9 cellular contexts compared by ENCODE assay signal in the genomic region with DNA sequence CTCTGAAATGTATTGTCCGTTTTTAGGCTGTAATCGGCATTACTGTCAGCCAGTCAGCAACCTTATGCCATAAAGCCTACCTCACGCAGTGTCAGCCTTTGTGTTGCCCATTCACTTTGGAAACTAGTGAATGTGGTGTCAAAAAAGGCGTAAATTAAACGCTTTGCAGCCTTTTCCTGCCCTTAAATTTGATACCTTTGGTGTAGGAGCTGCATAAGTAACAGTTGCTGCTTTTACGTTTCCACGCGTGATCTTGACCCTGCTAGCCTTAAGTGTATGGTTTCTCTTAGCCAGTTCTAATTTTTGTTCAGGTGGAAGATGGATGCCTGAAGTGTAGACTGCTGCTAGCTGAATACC.
DNase-seq lines count a peak whose midpoint lies in the region; ATAC-seq and TF ChIP-seq lines count a peak whose summit lies in the region.
"Had no signal": no experiment of that assay in that cellular context is flagged by ENCODE, and none has a peak within 500 bp of the region (broad histone marks: within the 10 kb centered on the region; RNA-seq: fewer than 3 reads in every experiment).

No MANE protein-coding gene starts in this region.

- H3K4me1 ChIP-seq in left lung (peaks cover 15 to 25% of the 10 kb centered on the region in 2 donors), tibial artery (peaks cover 0 to 21% (median 17%) of the 10 kb centered on the region in 4 donors)

- POLR2A ChIA-PET in activated CD4-positive, alpha-beta T cell treated with anti-CD3 and anti-CD28 coated beads, Interleukin-2, amount 10 ng/mL, durations not matched to agents 7 days and 5 days (lab: Charles Lee), result no interaction called here

- H3K9me3 Mint-ChIP-seq in activated CD4-positive, alpha-beta T cell treated with anti-CD3 and anti-CD28 coated beads, Interleukin-2, amount 10 ng/mL, durations not matched to agents 7 days and 5 days, result no peaks in the 10 kb centered on the region
- H3K9me3 Mint-ChIP-seq in activated naive CD8-positive, alpha-beta T cell treated with anti-CD3 and anti-CD28 coated beads, Interleukin-2, amount 50 U/mL, for 24 hours, result peaks cover 9% of the 10 kb centered on the region

- DNase-seq in activated CD4-positive, alpha-beta T cell treated with anti-CD3 and anti-CD28 coated beads, Interleukin-2, amount 10 ng/mL, durations not matched to agents 7 days and 5 days, result no peak
- no peak for DNase-seq in activated CD4-positive, alpha-beta T cell treated with anti-CD3 and anti-CD28 coated beads for 4 hours
- DNase-seq in activated naive CD8-positive, alpha-beta T cell treated with anti-CD3 and anti-CD28 coated beads, Interleukin-2, amount 50 U/mL, for 24 hours, result no peak
- DNase-seq in left lung, result no peak
- no peak for DNase-seq in tibial artery
- no peak for DNase-seq in T1000 (lab: John Stamatoyannopoulos, UW)
- DNase-seq: stimulated activated CD4-positive, alpha-beta T cell treated with anti-CD3 and anti-CD28 coated beads, Interleukin-15, amount 100 ng/mL, for 24 hours had no signal

- peaks cover 31% of the 10 kb centered on the region for H3K36me3 Mint-ChIP-seq in activated CD4-positive, alpha-beta T cell treated with anti-CD3 and anti-CD28 coated beads, Interleukin-2, amount 10 ng/mL, durations not matched to agents 7 days and 5 days (ENCODE audit: low read depth)
- peaks cover 51% of the 10 kb centered on the region for H3K36me3 Mint-ChIP-seq in activated naive CD8-positive, alpha-beta T cell treated with anti-CD3 and anti-CD28 coated beads, Interleukin-2, amount 50 U/mL, for 24 hours (ENCODE audit: low read depth)

- TF ChIP-seq CTCF in left lung (IDR thresholded peaks at IDR 0.05) (no peak), tibial artery (IDR thresholded peaks at IDR 0.05) (no peak)

- H3K27ac ChIP-seq in left lung (peak overlapping the region in 1 of 2 donors; percentile 79), tibial artery (peak overlapping the region; percentile 82 to 88)

- peak overlapping the region; percentile 90 for H3K4me3 Mint-ChIP-seq in activated CD4-positive, alpha-beta T cell treated with anti-CD3 and anti-CD28 coated beads, Interleukin-2, amount 10 ng/mL, durations not matched to agents 7 days and 5 days
- H3K4me3 Mint-ChIP-seq in activated naive CD8-positive, alpha-beta T cell treated with anti-CD3 and anti-CD28 coated beads, Interleukin-2, amount 50 U/mL, for 24 hours, result peak overlapping the region; percentile 89

- ATAC-seq in activated naive CD8-positive, alpha-beta T cell treated with anti-CD3 and anti-CD28 coated beads, Interleukin-2, amount 50 U/mL, for 24 hours, result no peak
- ATAC-seq in left lung (no peak), GM18505 (IDR thresholded peaks at IDR 0.05; ENCODE audit: unreplicated experiment) (no peak), HG03439 (IDR thresholded peaks at IDR 0.05; ENCODE audit: unreplicated experiment) (no peak)

- H3K27ac Mint-ChIP-seq in activated CD4-positive, alpha-beta T cell treated with anti-CD3 and anti-CD28 coated beads, Interleukin-2, amount 10 ng/mL, durations not matched to agents 7 days and 5 days, result peak overlapping the region; percentile 89
- H3K27ac Mint-ChIP-seq in activated naive CD8-positive, alpha-beta T cell treated with anti-CD3 and anti-CD28 coated beads, Interleukin-2, amount 50 U/mL, for 24 hours, result peak overlapping the region; percentile 90

- no peak for TF ChIP-seq POLR2A in GM18505 (IDR thresholded peaks at IDR 0.05; ENCODE audit: borderline replicate concordance, extremely low read depth, insufficient read depth, insufficient read length)

- CTCF ChIA-PET in activated CD4-positive, alpha-beta T cell treated with anti-CD3 and anti-CD28 coated beads, Interleukin-2, amount 10 ng/mL, durations not matched to agents 7 days and 5 days (lab: Charles Lee), result interaction anchor here (1.1 to 3.3 kb wide), 7 partner anchors 9 to 630 kb away, joined by 3 to 20 read pairs (median 10); no protein-coding TSS in a partner anchor

- H3K4me3 ChIP-seq in left lung (peak overlapping the region; percentile 67 to 82), tibial artery (peak overlapping the region; percentile 81 to 92)

- no peaks in the 10 kb centered on the region for H3K9me3 ChIP-seq in left lung
- no peaks in the 10 kb centered on the region for H3K9me3 ChIP-seq in tibial artery

- H3K36me3 ChIP-seq in left lung (peaks cover 0 to 42% of the 10 kb centered on the region in 2 donors), tibial artery (peaks cover 9 to 37% (median 20%) of the 10 kb centered on the region in 3 donors)

- H3K27me3 Mint-ChIP-seq in activated CD4-positive, alpha-beta T cell treated with anti-CD3 and anti-CD28 coated beads, Interleukin-2, amount 10 ng/mL, durations not matched to agents 7 days and 5 days, result peaks cover 3% of the 10 kb centered on the region
- H3K27me3 Mint-ChIP-seq in activated naive CD8-positive, alpha-beta T cell treated with anti-CD3 and anti-CD28 coated beads, Interleukin-2, amount 50 U/mL, for 24 hours, result no peaks in the 10 kb centered on the region

- H3K4me1 Mint-ChIP-seq in activated CD4-positive, alpha-beta T cell treated with anti-CD3 and anti-CD28 coated beads, Interleukin-2, amount 10 ng/mL, durations not matched to agents 7 days and 5 days, result peaks cover 25% of the 10 kb centered on the region
- H3K4me1 Mint-ChIP-seq in activated naive CD8-positive, alpha-beta T cell treated with anti-CD3 and anti-CD28 coated beads, Interleukin-2, amount 50 U/mL, for 24 hours, result peaks cover 34% of the 10 kb centered on the region

- no peaks in the 10 kb centered on the region for H3K27me3 ChIP-seq in left lung
- H3K27me3 ChIP-seq in tibial artery, result no peaks in the 10 kb centered on the region

- intact Hi-C loops in left lung (cut with DNase I), result no loop called here
- intact Hi-C loops in tibial artery (cut with DNase I; ENCODE audit: low total_unique reads), result no loop called here
